Comparison of ENCODE assay signal across 8 cellular contexts in genomic region chr12:119780786-119781434, GRCh38.
DNase-seq lines count a peak whose midpoint lies in the region; ATAC-seq lines count a peak whose summit lies in the region.

No MANE protein-coding gene starts in this region.

- no peaks in the 10 kb centered on the region for H3K9me3 ChIP-seq in mucosa of rectum (ENCODE audit: control insufficient read depth in 2 of 2, low read length in 2 of 2)

- no peak for ATAC-seq in GM21381 (IDR thresholded peaks at IDR 0.05; ENCODE audit: unreplicated experiment)

- peak overlapping the region in 1 of 2 donors; percentile 3 for H3K9ac ChIP-seq in mucosa of rectum (ENCODE audit: low read depth in 1 of 2, low read length in 2 of 2)

- H3K4me3 ChIP-seq in mucosa of rectum (ENCODE audit: low read length in 2 of 2): peak overlapping the region; percentile 24 to 53

- H3K27me3 ChIP-seq in mucosa of rectum (ENCODE audit: control insufficient read depth in 2 of 2, insufficient read depth in 2 of 2, low read length in 2 of 2): no peaks in the 10 kb centered on the region

- H3K4me1 ChIP-seq in mucosa of rectum (ENCODE audit: control insufficient read depth in 2 of 2, insufficient read depth in 2 of 2, low read length in 2 of 2): no peaks in the 10 kb centered on the region

- DNase-seq in NCI-H748 (lab: John Stamatoyannopoulos, UW; ENCODE audit: unreplicated experiment): peak; percentile 40
- DNase-seq in NCI-H748 treated with DMSO at 0.1 percent for 48 hours (lab: John Stamatoyannopoulos, UW): no peak
- peak; percentile 32 for DNase-seq in NCI-H2107 treated with DMSO at 0.1 percent for 48 hours (lab: John Stamatoyannopoulos, UW; ENCODE audit: unreplicated experiment)
- DNase-seq in dermis blood vessel endothelial cell: peak; percentile 84
- DNase-seq in NK-92 (lab: John Stamatoyannopoulos, UW; ENCODE audit: unreplicated experiment): no peak
- DNase-seq in activated CD4-positive, alpha-beta T cell treated with anti-CD3 and anti-CD28 coated beads for 4 hours: no peak

- H3K36me3 ChIP-seq in mucosa of rectum (ENCODE audit: control insufficient read depth in 2 of 2, insufficient read depth in 2 of 2, low read length in 2 of 2): peaks cover 0 to 3% of the 10 kb centered on the region in 2 donors

- H3K27ac ChIP-seq in mucosa of rectum (ENCODE audit: low read depth in 2 of 2, low read length in 2 of 2): no peak overlapping the region

Comparison
In these comparisons a context has a peak if more than half of its experiments do, and no peak if none do; other contexts are left out.
1. DNase-seq: peak in NCI-H748 (single experiment), NCI-H2107 treated with DMSO at 0.1 percent for 48 hours (single experiment) and dermis blood vessel endothelial cell (single experiment); none in NCI-H748 treated with DMSO at 0.1 percent for 48 hours (single experiment), NK-92 (single experiment) and activated CD4-positive, alpha-beta T cell treated with anti-CD3 and anti-CD28 coated beads for 4 hours (0 of 2).